Comparison of ENCODE assay signal across 9 cellular contexts in the genomic region with DNA sequence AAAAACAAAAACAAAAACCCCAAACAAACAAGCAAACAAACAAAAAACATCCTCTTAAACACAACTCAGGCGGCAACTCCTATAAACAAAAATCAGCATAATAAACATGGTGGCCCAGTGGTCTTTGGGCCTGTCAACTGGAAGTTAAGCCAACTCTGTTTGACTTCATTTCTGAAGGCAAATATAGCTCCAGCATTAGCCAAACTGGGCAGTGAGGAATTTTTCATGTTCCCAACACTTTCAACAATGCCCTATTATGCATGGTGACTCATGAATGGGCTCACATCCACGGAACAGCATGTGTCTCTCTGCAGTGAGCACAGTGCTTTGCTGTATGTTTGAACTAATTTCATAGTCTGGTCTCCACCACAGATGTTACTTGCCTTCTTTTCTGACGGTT.
DNase-seq lines count a peak whose midpoint lies in the region; ATAC-seq and TF ChIP-seq lines count a peak whose summit lies in the region.
"Had no signal": no experiment of that assay in that cellular context is flagged by ENCODE, and none has a peak within 500 bp of the region (broad histone marks: within the 10 kb centered on the region; RNA-seq: fewer than 3 reads in every experiment).

No MANE protein-coding gene starts in this region.

- 13% methylated on average over 3 of the region's 3 CpGs for WGBS in mesenchymal stem cell

- H3K27ac ChIP-seq in dorsolateral prefrontal cortex (peak overlapping the region; percentile 76 to 100 (median 97)), mesenchymal stem cell (ENCODE audit: low read length, poor library complexity, severe bottlenecking) (peak overlapping the region; percentile 88)

- H3K9ac ChIP-seq in mesenchymal stem cell (ENCODE audit: low read length): peak overlapping the region; percentile 28

- peak overlapping the region in 1 of 2 experiments; percentile 87 for H3K18ac ChIP-seq in mesenchymal stem cell (ENCODE audit: low read depth in 1 of 2, low read length in 2 of 2)

- H2BK5ac ChIP-seq in mesenchymal stem cell (ENCODE audit: low read depth, low read length, poor library complexity, severe bottlenecking): no peak overlapping the region

- no peak overlapping the region for H2AFZ ChIP-seq in mesenchymal stem cell (ENCODE audit: low read depth, low read length)

- peaks cover 12% of the 10 kb centered on the region for H3K4me1 ChIP-seq in mesenchymal stem cell (ENCODE audit: control insufficient read depth, insufficient read depth, low read depth, low read length)

- no peak overlapping the region for H2AK5ac ChIP-seq in mesenchymal stem cell (ENCODE audit: low read length, severe bottlenecking)

- no peak overlapping the region for H2BK15ac ChIP-seq in mesenchymal stem cell (ENCODE audit: low read depth, poor library complexity, severe bottlenecking)

- H4K8ac ChIP-seq in mesenchymal stem cell (ENCODE audit: low read length): no peak overlapping the region

- H3K36me3 ChIP-seq in mesenchymal stem cell (ENCODE audit: control insufficient read depth in 1 of 2, insufficient read depth in 2 of 2, low read depth in 1 of 2, low read length in 2 of 2): no peaks in the 10 kb centered on the region

- H3K14ac ChIP-seq in mesenchymal stem cell (ENCODE audit: low read length in 2 of 2): no peak overlapping the region

- H3K27me3 ChIP-seq in dorsolateral prefrontal cortex (no peaks in the 10 kb centered on the region), mesenchymal stem cell (ENCODE audit: control insufficient read depth in 1 of 2, insufficient read depth in 1 of 2, low read length in 2 of 2) (no peaks in the 10 kb centered on the region)

- H3K9me3 ChIP-seq in mesenchymal stem cell (ENCODE audit: control insufficient read depth, low read length): no peaks in the 10 kb centered on the region

- no peak overlapping the region for H3K4ac ChIP-seq in mesenchymal stem cell (ENCODE audit: low read depth in 1 of 2, low read length in 2 of 2)

- no peak overlapping the region for H3K4me2 ChIP-seq in mesenchymal stem cell (ENCODE audit: low read length, poor library complexity, severe bottlenecking)

- intact Hi-C loops in dorsolateral prefrontal cortex (cut with DNase I): loop anchor here (1.0 to 5.0 kb wide), 4 partner anchors 85 to 180 kb away; no protein-coding TSS in a partner anchor

- ATAC-seq in HG03196 (IDR thresholded peaks at IDR 0.05; ENCODE audit: unreplicated experiment) (no peak), GM19455 (IDR thresholded peaks at IDR 0.05; ENCODE audit: unreplicated experiment) (no peak), GM21529 (IDR thresholded peaks at IDR 0.05; ENCODE audit: unreplicated experiment) (no peak)

- TF ChIP-seq CTCF in dorsolateral prefrontal cortex (IDR thresholded peaks at IDR 0.05 in 54 of 56, conservative IDR thresholded peaks at IDR 0.05 in 2 of 56; ENCODE audit: low read depth in 1 of 56, partially characterized antibody in 56 of 56): peak in 11 of 56 donors; percentile 10 to 49 (median 28)

- no peak overlapping the region for H4K91ac ChIP-seq in mesenchymal stem cell (ENCODE audit: low read length)

- no peaks in the 10 kb centered on the region for H3K79me1 ChIP-seq in mesenchymal stem cell (replicated peaks; ENCODE audit: low read length, poor library complexity, severe bottlenecking)

- H3K23ac ChIP-seq in mesenchymal stem cell (ENCODE audit: low read length in 2 of 2): no peak overlapping the region

- H3K4me3 ChIP-seq in dorsolateral prefrontal cortex (peak overlapping the region in 9 of 59 donors; percentile 2 to 33 (median 6)), mesenchymal stem cell (ENCODE audit: insufficient read depth in 1 of 2, low read depth in 1 of 2, low read length in 2 of 2) (no peak overlapping the region)

- peak; percentile 77 for DNase-seq in NCI-H446 treated with DMSO at 0.1 percent for 48 hours (lab: John Stamatoyannopoulos, UW)
- peak; percentile 47 to 96 (median 84) for DNase-seq in dorsolateral prefrontal cortex
- peak; percentile 94 for DNase-seq in mesenchymal stem cell
- peak; percentile 58 for DNase-seq in ureter (ENCODE audit: low spot score)
- DNase-seq in NCI-H2227 (lab: John Stamatoyannopoulos, UW; ENCODE audit: unreplicated experiment): no peak
- DNase-seq: effector memory CD4-positive, alpha-beta T cell had no signal

- H2BK12ac ChIP-seq in mesenchymal stem cell (ENCODE audit: low read length in 2 of 2): no peak overlapping the region

- H2BK120ac ChIP-seq in mesenchymal stem cell (ENCODE audit: low read depth, low read length): no peak overlapping the region
